Comparison of ENCODE assay signal across 1 cellular context in genomic region chr17:40516581-40517285, GRCh38.
TF ChIP-seq lines count a peak whose summit lies in the region.

No MANE protein-coding gene starts in this region.

TF ChIP-seq in IMR-90, 13 proteins besides CTCF, POLR2A, EP300 and RAD21 (continued from another document):
- TF ChIP-seq MAFK (IDR thresholded peaks at IDR 0.05; ENCODE audit: low read depth, low read length) (no peak), CHD1 (IDR thresholded peaks at IDR 0.05; ENCODE audit: low read depth, low read length) (no peak), USF2 (IDR thresholded peaks at IDR 0.05; ENCODE audit: low read depth, low read length) (no peak), RFX5 (IDR thresholded peaks at IDR 0.05; ENCODE audit: low read depth, low read length) (no peak), NFE2L2 (IDR thresholded peaks at IDR 0.05; ENCODE audit: low read depth, low read length) (no peak), MAZ (IDR thresholded peaks at IDR 0.05; ENCODE audit: borderline replicate concordance, low read depth, low read length) (no peak)
TF ChIP-seq in IMR-90: peak in this region for 0.
